14 cellular contexts compared by ENCODE assay signal in the genomic region with DNA sequence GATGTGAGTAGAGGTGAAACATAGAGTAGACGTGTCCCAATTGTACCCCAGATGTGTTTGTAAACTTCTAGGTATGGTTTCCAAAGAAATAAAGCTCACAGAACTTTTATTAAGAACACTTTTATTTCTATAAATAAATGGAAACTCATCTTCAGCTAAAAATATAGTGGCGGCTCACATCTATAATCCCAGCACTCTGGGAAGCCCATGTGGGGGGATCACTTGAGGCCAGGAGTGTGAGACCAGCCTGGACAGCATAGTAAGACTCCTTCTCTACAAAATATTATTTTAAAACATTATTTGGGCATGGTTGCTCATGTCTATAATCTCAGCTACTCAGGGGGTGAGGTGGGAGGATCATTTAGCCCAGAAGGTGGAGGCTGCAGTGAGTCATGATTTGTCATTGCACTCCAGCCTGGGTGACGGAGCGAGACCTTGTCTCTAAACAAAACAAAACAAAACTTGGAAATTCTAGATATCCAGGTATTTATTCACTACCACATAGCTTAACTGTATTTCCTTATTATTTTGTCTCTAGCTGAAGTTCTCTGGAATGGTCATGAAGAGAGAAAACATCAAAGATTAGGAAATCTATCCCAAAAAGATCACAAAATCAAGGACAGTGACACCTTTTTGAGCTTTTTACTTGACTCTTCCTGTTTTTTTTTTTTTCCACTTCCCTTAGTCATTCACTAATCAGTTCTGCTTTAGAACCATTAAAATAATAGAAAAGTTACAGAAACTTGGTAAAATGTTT.
DNase-seq lines count a peak whose midpoint lies in the region; ATAC-seq, FAIRE-seq and TF ChIP-seq lines count a peak whose summit lies in the region.
"Had no signal": no experiment of that assay in that cellular context is flagged by ENCODE, and none has a peak within 500 bp of the region (broad histone marks: within the 10 kb centered on the region; RNA-seq: fewer than 3 reads in every experiment).

No MANE protein-coding gene starts in this region.

- no peak overlapping the region for H3K9ac ChIP-seq in adipocyte (ENCODE audit: low read length)

- no peaks in the 10 kb centered on the region for H3K9me3 ChIP-seq in adipocyte (ENCODE audit: control insufficient read depth, low read length)
- H3K9me3 ChIP-seq: lower lobe of right lung, pancreas had no signal

- H3K4me3 ChIP-seq in adipocyte (ENCODE audit: low read length), result no peak overlapping the region
- H3K4me3 ChIP-seq in fibroblast of villous mesenchyme (ENCODE audit: low read depth, low read length), result no peak overlapping the region
- H3K4me3 ChIP-seq: lower lobe of right lung, pancreas had no signal

- DNase-seq in left cardiac atrium (peak; percentile 21), cardiac septum (ENCODE audit: low spot score) (no peak), adipocyte (ENCODE audit: low read depth) (peak; percentile 43), fibroblast of villous mesenchyme (ENCODE audit: low read depth) (peak; percentile 47), urothelium cell line (ENCODE audit: low spot score) (peak; percentile 25), epidermal melanocyte (ENCODE audit: insufficient read length, low spot score) (no peak), RPMI8226 (no peak)
- DNase-seq: lower lobe of right lung; NCI-H1694; NK-92 treated with Interleukin-12 subunit alpha and Interleukin-12 subunit beta, amount 100 ng/mL, for 24 hours; pancreas; stimulated activated CD4-positive, alpha-beta T cell treated with anti-CD3 and anti-CD28 coated beads, Interleukin-2, amount 100 ng/mL, for 48 hours; stimulated activated naive CD8-positive, alpha-beta T cell treated with anti-CD3 and anti-CD28 coated beads, Interleukin-15, amount 100 ng/mL, for 72 hours had no signal

- no peaks in the 10 kb centered on the region for H3K27me3 ChIP-seq in adipocyte (replicated peaks; ENCODE audit: control insufficient read depth, insufficient read depth, low read length)
- H3K27me3 ChIP-seq: pancreas had no signal

- intact Hi-C loops in left cardiac atrium (cut with DNase I), result no loop called here
- intact Hi-C loops in cardiac septum (cut with DNase I), result no loop called here

- peak; percentile 68 for FAIRE-seq in urothelium cell line (lab: Jason Lieb, UNC)
- FAIRE-seq: pancreas had no signal

- peaks cover 16% of the 10 kb centered on the region for H3K4me1 ChIP-seq in adipocyte (ENCODE audit: control insufficient read depth, insufficient read depth, low read length)
- H3K4me1 ChIP-seq: lower lobe of right lung, pancreas had no signal

- TF ChIP-seq CTCF in fibroblast of villous mesenchyme (IDR thresholded peaks at IDR 0.05; ENCODE audit: insufficient read depth, low read depth, low read length), result no peak

- H3K36me3 ChIP-seq in adipocyte (ENCODE audit: control insufficient read depth, insufficient read depth, low read length, severe bottlenecking), result peaks cover 13% of the 10 kb centered on the region
- H3K36me3 ChIP-seq: lower lobe of right lung, pancreas had no signal

- peak in 1 of 2 donors; percentile 56 for ATAC-seq in left cardiac atrium
- no peak for ATAC-seq in HG02884 (IDR thresholded peaks at IDR 0.05; ENCODE audit: unreplicated experiment)
- ATAC-seq: lower lobe of right lung; stimulated activated naive CD8-positive, alpha-beta T cell treated with anti-CD3 and anti-CD28 coated beads, Interleukin-15, amount 100 ng/mL, for 72 hours had no signal

Comparison
In these comparisons a context has a peak if more than half of its experiments do, and no peak if none do; other contexts are left out.
1. DNase-seq: peak in left cardiac atrium (single experiment), adipocyte (single experiment), fibroblast of villous mesenchyme (single experiment) and urothelium cell line (single experiment); none in cardiac septum (single experiment), epidermal melanocyte (single experiment) and RPMI8226 (single experiment).